In genomic region chr11:47392546-47393162, GRCh38 we compare ENCODE assay signal across 15 cellular contexts. TPM values are rescaled to one million over a fixed set of nuclear protein-coding genes. Genes with fewer than 3 reads are reported as not detected.
DNase-seq lines count a peak whose midpoint lies in the region; ATAC-seq and TF ChIP-seq lines count a peak whose summit lies in the region.
"Had no signal": no experiment of that assay in that cellular context is flagged by ENCODE, and none has a peak within 500 bp of the region (broad histone marks: within the 10 kb centered on the region; RNA-seq: fewer than 3 reads in every experiment).

No MANE protein-coding gene starts in this region.

- no peaks in the 10 kb centered on the region for H3K36me3 ChIP-seq in CD4-positive, CD25-positive, alpha-beta regulatory T cell (ENCODE audit: control insufficient read depth, insufficient read depth, low read length)
- H3K36me3 ChIP-seq in gastroesophageal sphincter, result no peaks in the 10 kb centered on the region
- H3K36me3 ChIP-seq: WERI-Rb-1 had no signal

- H3K9me3 ChIP-seq in CD4-positive, CD25-positive, alpha-beta regulatory T cell (ENCODE audit: control insufficient read depth in 2 of 2, low read length in 2 of 2), result no peaks in the 10 kb centered on the region
- no peaks in the 10 kb centered on the region for H3K9me3 ChIP-seq in gastroesophageal sphincter

- H3K27me3 Mint-ChIP-seq in CD4-positive, CD25-positive, alpha-beta regulatory T cell, result no peaks in the 10 kb centered on the region
- H3K27me3 Mint-ChIP-seq in IgD-negative memory B cell, result no peaks in the 10 kb centered on the region
- H3K27me3 Mint-ChIP-seq: activated T-cell treated with anti-CD3 and anti-CD28 coated beads, Interleukin-2, amount 50 U/mL, for 24 hours had no signal

- no peak overlapping the region for H3K4me3 ChIP-seq in CD4-positive, CD25-positive, alpha-beta regulatory T cell (ENCODE audit: low read depth, low read length)
- H3K4me3 ChIP-seq in gastroesophageal sphincter, result no peak overlapping the region
- H3K4me3 ChIP-seq: lung had no signal

- no peak for TF ChIP-seq POLR2A in gastroesophageal sphincter (IDR thresholded peaks at IDR 0.05)

- H3K27ac Mint-ChIP-seq in CD4-positive, CD25-positive, alpha-beta regulatory T cell, result peak overlapping the region; percentile 51 to 74 (median 69)
- H3K27ac Mint-ChIP-seq in IgD-negative memory B cell, result peak overlapping the region in 2 of 3 donors; percentile 29 to 83
- H3K27ac Mint-ChIP-seq: endodermal cell had no signal

- ATAC-seq in CD4-positive, CD25-positive, alpha-beta regulatory T cell (ENCODE audit: low read depth in 2 of 2), result no peak
- no peak for ATAC-seq in gastroesophageal sphincter
- ATAC-seq in GM21360 (IDR thresholded peaks at IDR 0.05; ENCODE audit: unreplicated experiment), result no peak
- ATAC-seq in esophagus mucosa, result no peak

- H3K27me3 ChIP-seq in CD4-positive, CD25-positive, alpha-beta regulatory T cell (ENCODE audit: control insufficient read depth, insufficient read depth, low read length), result no peaks in the 10 kb centered on the region
- no peaks in the 10 kb centered on the region for H3K27me3 ChIP-seq in gastroesophageal sphincter

- H3K9me3 Mint-ChIP-seq in CD4-positive, CD25-positive, alpha-beta regulatory T cell, result no peaks in the 10 kb centered on the region
- no peaks in the 10 kb centered on the region for H3K9me3 Mint-ChIP-seq in IgD-negative memory B cell
- H3K9me3 Mint-ChIP-seq: activated T-cell treated with anti-CD3 and anti-CD28 coated beads, Interleukin-2, amount 50 U/mL, for 24 hours; endodermal cell had no signal

- no peaks in the 10 kb centered on the region for H3K36me3 Mint-ChIP-seq in CD4-positive, CD25-positive, alpha-beta regulatory T cell
- no peaks in the 10 kb centered on the region for H3K36me3 Mint-ChIP-seq in IgD-negative memory B cell

- no peak overlapping the region for H3K27ac ChIP-seq in CD4-positive, CD25-positive, alpha-beta regulatory T cell (ENCODE audit: insufficient read depth, low read length, poor library complexity, severe bottlenecking)
- H3K27ac ChIP-seq in gastroesophageal sphincter, result peak overlapping the region in 3 of 4 donors; percentile 77 to 85 (median 84)
- H3K27ac ChIP-seq: WERI-Rb-1 had no signal

- no peak for TF ChIP-seq EP300 in gastroesophageal sphincter (IDR thresholded peaks at IDR 0.05)

- H3K4me1 Mint-ChIP-seq in CD4-positive, CD25-positive, alpha-beta regulatory T cell, result peaks cover 0 to 77% (median 16%) of the 10 kb centered on the region in 4 donors
- peaks cover 10 to 38% (median 26%) of the 10 kb centered on the region in 3 donors for H3K4me1 Mint-ChIP-seq in IgD-negative memory B cell
- H3K4me1 Mint-ChIP-seq: endodermal cell had no signal

- no peak overlapping the region for H3K4me3 Mint-ChIP-seq in CD4-positive, CD25-positive, alpha-beta regulatory T cell
- peak overlapping the region in 2 of 4 donors; percentile 33 to 68 for H3K4me3 Mint-ChIP-seq in IgD-negative memory B cell
- H3K4me3 Mint-ChIP-seq: activated T-cell treated with anti-CD3 and anti-CD28 coated beads, Interleukin-2, amount 50 U/mL, for 24 hours; endodermal cell had no signal

- peaks cover 44% of the 10 kb centered on the region for H3K4me1 ChIP-seq in CD4-positive, CD25-positive, alpha-beta regulatory T cell (ENCODE audit: control insufficient read depth, insufficient read depth, low read length, poor library complexity, severe bottlenecking)
- peaks cover 0 to 10% (median 0%) of the 10 kb centered on the region in 3 donors for H3K4me1 ChIP-seq in gastroesophageal sphincter

- DNase-seq in CD4-positive, CD25-positive, alpha-beta regulatory T cell, result no peak
- DNase-seq in pons (ENCODE audit: low spot score) (peak; percentile 51), NCI-H187 (lab: John Stamatoyannopoulos, UW) (no peak)
- no peak for DNase-seq in stimulated activated CD4-positive, alpha-beta T cell treated with anti-CD3 and anti-CD28 coated beads, Interleukin-12 subunit alpha, Interleukin-12 subunit beta, amount 100 ng/mL, for 4 hours
- DNase-seq: activated T-cell treated with anti-CD3 and anti-CD28 coated beads, Interleukin-2, amount 50 U/mL, for 24 hours; endodermal cell; NCI-H774; SHP77 treated with DMSO at 0.1 percent for 48 hours; WERI-Rb-1 had no signal

- WGBS in gastroesophageal sphincter (ENCODE audit: low coverage in 1 of 2), 2 donors, result 100% methylated on average over 3 of the region's 14 CpGs; no CpG with 5 or more reads in 1 of the 2 donors

- no peak for TF ChIP-seq CTCF in gastroesophageal sphincter (IDR thresholded peaks at IDR 0.05)

RNA-seq across cellular contexts. Expression of gene SPI1, which starts 14.3 kb away (rescaled TPM):
- total RNA-seq in CD4-positive, CD25-positive, alpha-beta regulatory T cell, result 0.57 TPM
- polyA plus RNA-seq in CD4-positive, CD25-positive, alpha-beta regulatory T cell, result under 1 TPM in 2 of 4 donors, not detected in 2; 0.13 to 0.41 TPM
- 67.7 TPM for polyA plus RNA-seq in IgD-negative memory B cell
- total RNA-seq in gastroesophageal sphincter, result 10 to 100 TPM in 3 of 4 donors, 1 to 10 TPM in 1; 4.2 to 32.4 (median 14.7) TPM
- total RNA-seq in esophagus mucosa, result 2.2 TPM
- total RNA-seq: endodermal cell, pulmonary artery endothelial cell had no signal

RNA-seq across cellular contexts. Expression of gene SLC39A13, which starts 15.7 kb away (rescaled TPM):
- total RNA-seq in CD4-positive, CD25-positive, alpha-beta regulatory T cell, result 30.4 TPM
- 10 to 100 TPM; 21.9 to 32.8 (median 23.3) TPM for polyA plus RNA-seq in CD4-positive, CD25-positive, alpha-beta regulatory T cell
- 15.5 TPM for polyA plus RNA-seq in IgD-negative memory B cell
- 100 to 1,000 TPM in 1 of 4 donors, 10 to 100 TPM in 3; 68.8 to 218 (median 78.9) TPM for total RNA-seq in gastroesophageal sphincter
- total RNA-seq in esophagus mucosa, result 6.4 TPM

RNA-seq across cellular contexts. Expression of gene PSMC3, which starts 33.6 kb away (rescaled TPM):
- 58.9 TPM for total RNA-seq in CD4-positive, CD25-positive, alpha-beta regulatory T cell
- polyA plus RNA-seq in CD4-positive, CD25-positive, alpha-beta regulatory T cell, result 100 to 1,000 TPM; 102 to 153 (median 120) TPM
- 101 TPM for polyA plus RNA-seq in IgD-negative memory B cell
- total RNA-seq in gastroesophageal sphincter, result 100 to 1,000 TPM; 169 to 194 (median 179) TPM
- 88.2 TPM for total RNA-seq in esophagus mucosa

RNA-seq across cellular contexts. Expression of gene MYBPC3, which starts 40.2 kb away (rescaled TPM):
- total RNA-seq in CD4-positive, CD25-positive, alpha-beta regulatory T cell, result not detected
- not detected for polyA plus RNA-seq in CD4-positive, CD25-positive, alpha-beta regulatory T cell
- not detected for polyA plus RNA-seq in IgD-negative memory B cell
- under 1 TPM in 2 of 4 donors, not detected in 2; 0.12 to 0.13 TPM for total RNA-seq in gastroesophageal sphincter
- total RNA-seq in esophagus mucosa, result not detected
- total RNA-seq: pulmonary artery endothelial cell had no signal

RNA-seq across cellular contexts. Expression of gene RAPSN, which starts 56.3 kb away (rescaled TPM):
- 1.7 TPM for total RNA-seq in CD4-positive, CD25-positive, alpha-beta regulatory T cell
- not detected for polyA plus RNA-seq in CD4-positive, CD25-positive, alpha-beta regulatory T cell
- 0.15 TPM for polyA plus RNA-seq in IgD-negative memory B cell
- total RNA-seq in gastroesophageal sphincter (under 1 TPM in 2 of 4 donors, not detected in 2; 0.23 to 0.27 TPM), esophagus mucosa (0.44 TPM)
